22 cellular contexts compared by ENCODE assay signal in the genomic region with DNA sequence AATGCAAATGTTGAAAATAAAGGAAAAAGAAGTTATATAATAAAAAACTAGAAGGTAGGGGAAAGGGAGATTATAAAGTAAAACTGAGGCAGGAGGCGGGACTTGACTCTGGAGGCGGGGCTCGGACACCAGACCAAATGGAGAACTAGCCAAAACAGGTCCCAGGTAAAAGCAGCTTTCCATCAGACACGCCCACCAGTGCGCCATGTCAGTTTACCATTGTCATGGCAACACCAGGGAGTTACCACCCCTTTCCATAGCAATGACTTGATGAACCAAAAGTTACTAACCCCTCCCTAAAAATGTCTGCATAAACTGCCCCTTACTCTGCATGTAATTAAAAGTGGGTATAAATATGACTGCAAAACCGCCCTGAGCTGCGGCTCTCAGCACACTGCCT.
DNase-seq lines count a peak whose midpoint lies in the region; ATAC-seq and TF ChIP-seq lines count a peak whose summit lies in the region.
"Had no signal": no experiment of that assay in that cellular context is flagged by ENCODE, and none has a peak within 500 bp of the region (broad histone marks: within the 10 kb centered on the region; RNA-seq: fewer than 3 reads in every experiment).

No MANE protein-coding gene starts in this region.

- no peaks in the 10 kb centered on the region for H3K27me3 Mint-ChIP-seq in glutamatergic neuron (ENCODE audit: unreplicated experiment)
- H3K27me3 Mint-ChIP-seq: CD4-positive, alpha-beta memory T cell; IgD-negative memory B cell had no signal

- intact Hi-C loops in sigmoid colon (cut with DNase I), result no loop called here

- peaks cover 5% of the 10 kb centered on the region for H3K36me3 Mint-ChIP-seq in glutamatergic neuron (ENCODE audit: unreplicated experiment)

- H3K9me3 ChIP-seq in RWPE2 (ENCODE audit: severe bottlenecking) (no peaks in the 10 kb centered on the region), sigmoid colon (no peaks in the 10 kb centered on the region)
- H3K9me3 ChIP-seq: BE2C had no signal

- peak; percentile 15 for DNase-seq in ELF-1 (ENCODE audit: low read depth, low spot score)
- peak; percentile 16 for DNase-seq in RWPE2 (ENCODE audit: low spot score)
- DNase-seq in glutamatergic neuron, result peak; percentile 4
- peak; percentile 40 for DNase-seq in sigmoid colon
- DNase-seq in NCI-H1417 (lab: John Stamatoyannopoulos, UW), result no peak
- DNase-seq in COR-L47 (lab: John Stamatoyannopoulos, UW), result no peak
- DNase-seq in C1 segment of cervical spinal cord (lab: John Stamatoyannopoulos, UW), result no peak
- DNase-seq in COLO829 (ENCODE audit: low spot score), result no peak
- DNase-seq: ACHN, BE2C, DMS 273 treated with DMSO at 0.1 percent for 48 hours, DMS53, DND-41, EL, H7, KG1 had no signal

- H3K4me1 ChIP-seq in RWPE2 (ENCODE audit: insufficient read depth, poor library complexity, severe bottlenecking) (no peaks in the 10 kb centered on the region), sigmoid colon (no peaks in the 10 kb centered on the region)
- H3K4me1 ChIP-seq: BE2C had no signal

- H3K27ac ChIP-seq in RWPE2 (ENCODE audit: poor library complexity, severe bottlenecking), result no peak overlapping the region
- H3K27ac ChIP-seq in sigmoid colon, result no peak overlapping the region
- H3K27ac ChIP-seq: C4-2B had no signal

- 95 to 98% methylated on average over 7 of the region's 7 CpGs for WGBS in sigmoid colon, 2 donors

- H3K4me3 ChIP-seq in RWPE2 (ENCODE audit: severe bottlenecking) (no peak overlapping the region), sigmoid colon (no peak overlapping the region)
- H3K4me3 ChIP-seq: GM23338 had no signal

- H3K27ac Mint-ChIP-seq in glutamatergic neuron (ENCODE audit: unreplicated experiment), result no peak overlapping the region
- H3K27ac Mint-ChIP-seq: GM23338, IgD-negative memory B cell had no signal

- H3K36me3 ChIP-seq in RWPE2 (ENCODE audit: low read depth) (no peaks in the 10 kb centered on the region), sigmoid colon (peaks cover 0 to 7% (median 0%) of the 10 kb centered on the region in 4 donors)
- H3K36me3 ChIP-seq: BE2C had no signal

- no peak for ATAC-seq in RWPE2 (ENCODE audit: low read depth)
- ATAC-seq: GM23338, HCT116, HepG2 had no signal

- TF ChIP-seq CTCF in RWPE2 (IDR thresholded peaks at IDR 0.05; ENCODE audit: poor library complexity, severe bottlenecking) (no peak), glutamatergic neuron (IDR thresholded peaks at IDR 0.05; ENCODE audit: partially characterized antibody, unreplicated experiment) (no peak), sigmoid colon (IDR thresholded peaks at IDR 0.05) (no peak)

- TF ChIP-seq POLR2A in sigmoid colon (IDR thresholded peaks at IDR 0.05), result no peak

- H3K4me3 Mint-ChIP-seq in glutamatergic neuron (ENCODE audit: unreplicated experiment), result no peak overlapping the region
- H3K4me3 Mint-ChIP-seq: CD4-positive, alpha-beta memory T cell; GM23338; IgD-negative memory B cell had no signal

- peaks cover 18% of the 10 kb centered on the region for H3K4me1 Mint-ChIP-seq in glutamatergic neuron (ENCODE audit: low read depth, unreplicated experiment)
- H3K4me1 Mint-ChIP-seq: GM23338, IgD-negative memory B cell had no signal

- H3K27me3 ChIP-seq in RWPE2 (ENCODE audit: insufficient read depth, poor library complexity, severe bottlenecking), result no peaks in the 10 kb centered on the region
- no peaks in the 10 kb centered on the region for H3K27me3 ChIP-seq in sigmoid colon
- H3K27me3 ChIP-seq: BE2C had no signal

- TF ChIP-seq EP300 in sigmoid colon (IDR thresholded peaks at IDR 0.05), result no peak

- peaks cover 4% of the 10 kb centered on the region for H3K9me3 Mint-ChIP-seq in glutamatergic neuron (ENCODE audit: unreplicated experiment)
- H3K9me3 Mint-ChIP-seq: CD4-positive, alpha-beta memory T cell; GM23338; IgD-negative memory B cell had no signal

Comparison
In these comparisons a context has a peak if more than half of its experiments do, and no peak if none do; other contexts are left out.
1. DNase-seq: peak in ELF-1 (single experiment), RWPE2 (single experiment), glutamatergic neuron (single experiment) and sigmoid colon (single experiment); none in NCI-H1417 (0 of 3), COR-L47 (single experiment), C1 segment of cervical spinal cord (0 of 14) and COLO829 (single experiment).